In genomic region chr4:48681856-48682255, GRCh38 we compare ENCODE assay signal across 8 cellular contexts.
A peak's percentile ranks its signal among the peaks of the same experiment; 100 is the strongest.
DNase-seq lines count a peak whose midpoint lies in the region; ATAC-seq and TF ChIP-seq lines count a peak whose summit lies in the region.

No MANE protein-coding gene starts in this region.

- no peak overlapping the region for H3K14ac ChIP-seq in neuronal stem cell (ENCODE audit: low read length)

- TF ChIP-seq EP300 in transverse colon (IDR thresholded peaks at IDR 0.05; ENCODE audit: low read depth), result no peak

- H2BK15ac ChIP-seq in neuronal stem cell (ENCODE audit: low read length), result no peak overlapping the region

- no peak overlapping the region for H2AFZ ChIP-seq in neuronal stem cell (ENCODE audit: low read length)

- peaks cover 14% of the 10 kb centered on the region for H3K36me3 Mint-ChIP-seq in activated naive CD4-positive, alpha-beta T cell treated with anti-CD3 and anti-CD28 coated beads, Interleukin-2, amount 10 ng/mL, durations not matched to agents 7 days and 5 days

- H3K27me3 ChIP-seq in Peyer's patch (no peaks in the 10 kb centered on the region), transverse colon (no peaks in the 10 kb centered on the region), neuronal stem cell (ENCODE audit: control insufficient read depth in 3 of 3, insufficient read depth in 3 of 3, low read depth in 1 of 3, low read length in 3 of 3) (no peaks in the 10 kb centered on the region)

- H3K27me3 Mint-ChIP-seq in activated naive CD4-positive, alpha-beta T cell treated with anti-CD3 and anti-CD28 coated beads, Interleukin-2, amount 10 ng/mL, durations not matched to agents 7 days and 5 days, result no peaks in the 10 kb centered on the region

- H3K27ac Mint-ChIP-seq in activated naive CD4-positive, alpha-beta T cell treated with anti-CD3 and anti-CD28 coated beads, Interleukin-2, amount 10 ng/mL, durations not matched to agents 7 days and 5 days, result no peak overlapping the region

- H3K9ac ChIP-seq in neuronal stem cell (ENCODE audit: low read depth, low read length, poor library complexity), result no peak overlapping the region

- peak; percentile 13 for DNase-seq in activated naive CD4-positive, alpha-beta T cell treated with anti-CD3 and anti-CD28 coated beads, Interleukin-2, amount 50 U/mL, for 16 hours
- no peak for DNase-seq in activated naive CD4-positive, alpha-beta T cell treated with anti-CD3 and anti-CD28 coated beads, Interleukin-2, amount 10 ng/mL, durations not matched to agents 7 days and 5 days
- DNase-seq in Peyer's patch, result peak in 1 of 3 donors; percentile 51
- DNase-seq in fibroblast of peridontal ligament (ENCODE audit: extremely low read depth), result peak; percentile 69
- DNase-seq in transverse colon, result no peak
- no peak for DNase-seq in HuH-7.5 (ENCODE audit: low spot score)
- DNase-seq in neuronal stem cell (ENCODE audit: low spot score), result no peak

- H2BK120ac ChIP-seq in neuronal stem cell (ENCODE audit: low read depth, low read length), result no peak overlapping the region

- TF ChIP-seq POLR2A in Peyer's patch (IDR thresholded peaks at IDR 0.05) (no peak), transverse colon (IDR thresholded peaks at IDR 0.05) (no peak)

- H3K23ac ChIP-seq in neuronal stem cell (ENCODE audit: low read depth, low read length, poor library complexity), result no peak overlapping the region

- CTCF ChIA-PET in activated naive CD4-positive, alpha-beta T cell treated with anti-CD3 and anti-CD28 coated beads, Interleukin-2, amount 10 ng/mL, durations not matched to agents 7 days and 5 days (lab: Charles Lee), result interaction anchor here (1.6 kb wide), 1 partner anchor 103 kb away, joined by 12 read pairs; no protein-coding TSS in a partner anchor

- no peak overlapping the region for H3K4ac ChIP-seq in neuronal stem cell (ENCODE audit: low read length)

- TF ChIP-seq CTCF in Peyer's patch (IDR thresholded peaks at IDR 0.05), result peak in 4 of 6 experiments; percentile 32 to 83 (median 70)
- TF ChIP-seq CTCF in transverse colon (IDR thresholded peaks at IDR 0.05), result peak; percentile 11 to 59 (median 38)

- in situ Hi-C loops in transverse colon (cut with MboI; ENCODE audit: low pct_ligation_motif_present in 1 of 4, low pct_unique_long_range_greater_than_20kb in 1 of 4, low sequenced_read_pairs in 3 of 4), result loop anchor here in 1 of 4 donors (25.0 kb wide), 1 partner anchor 95 kb away; no protein-coding TSS in a partner anchor

- H4K91ac ChIP-seq in neuronal stem cell (ENCODE audit: low read depth, low read length, poor library complexity), result no peak overlapping the region

- H3K27ac ChIP-seq in Peyer's patch (no peak overlapping the region), transverse colon (peak overlapping the region; percentile 67 to 87 (median 79)), neuronal stem cell (replicated peaks; ENCODE audit: low read length) (no peak overlapping the region)

- H3K9me3 Mint-ChIP-seq in activated naive CD4-positive, alpha-beta T cell treated with anti-CD3 and anti-CD28 coated beads, Interleukin-2, amount 10 ng/mL, durations not matched to agents 7 days and 5 days, result no peaks in the 10 kb centered on the region

- peak; percentile 78 for ATAC-seq in HG02678 (IDR thresholded peaks at IDR 0.05; ENCODE audit: unreplicated experiment)

- H3K18ac ChIP-seq in neuronal stem cell (ENCODE audit: low read length), result no peak overlapping the region

- no peak overlapping the region for H3K4me3 Mint-ChIP-seq in activated naive CD4-positive, alpha-beta T cell treated with anti-CD3 and anti-CD28 coated beads, Interleukin-2, amount 10 ng/mL, durations not matched to agents 7 days and 5 days

- H3K9me3 ChIP-seq in Peyer's patch (no peaks in the 10 kb centered on the region), transverse colon (no peaks in the 10 kb centered on the region), neuronal stem cell (replicated peaks in 1 of 2; ENCODE audit: control insufficient read depth in 2 of 2, insufficient read depth in 1 of 2, low read depth in 1 of 2, low read length in 2 of 2) (no peaks in the 10 kb centered on the region)

- H4K8ac ChIP-seq in neuronal stem cell (ENCODE audit: low read depth, low read length), result no peak overlapping the region

- no peak overlapping the region for H2BK5ac ChIP-seq in neuronal stem cell (ENCODE audit: low read length)

- H3K4me2 ChIP-seq in neuronal stem cell (ENCODE audit: insufficient read depth, low read length, poor library complexity, severe bottlenecking), result no peak overlapping the region

- H3K36me3 ChIP-seq in Peyer's patch, result no peaks in the 10 kb centered on the region
- no peaks in the 10 kb centered on the region for H3K36me3 ChIP-seq in transverse colon
- H3K36me3 ChIP-seq in neuronal stem cell (replicated peaks in 1 of 2; ENCODE audit: control insufficient read depth in 2 of 2, insufficient read depth in 2 of 2, low read length in 2 of 2), result no peaks in the 10 kb centered on the region

- peaks cover 2% of the 10 kb centered on the region for H3K79me1 ChIP-seq in neuronal stem cell (ENCODE audit: low read depth, low read length)

- no peak overlapping the region for H2AK5ac ChIP-seq in neuronal stem cell (ENCODE audit: low read depth, low read length)

- peaks cover 27% of the 10 kb centered on the region for H3K4me1 Mint-ChIP-seq in activated naive CD4-positive, alpha-beta T cell treated with anti-CD3 and anti-CD28 coated beads, Interleukin-2, amount 10 ng/mL, durations not matched to agents 7 days and 5 days

- intact Hi-C loops in transverse colon (cut with DNase I; ENCODE audit: low total_unique reads), result no loop called here

- no peak overlapping the region for H2BK12ac ChIP-seq in neuronal stem cell (ENCODE audit: low read length)

- H3K4me3 ChIP-seq in Peyer's patch (no peak overlapping the region), transverse colon (peak overlapping the region in 1 of 4 donors; percentile 51), neuronal stem cell (ENCODE audit: low read length in 2 of 2) (no peak overlapping the region)

- H3K4me1 ChIP-seq in Peyer's patch, result no peaks in the 10 kb centered on the region
- peaks cover 0 to 26% (median 14%) of the 10 kb centered on the region in 4 donors for H3K4me1 ChIP-seq in transverse colon
- H3K4me1 ChIP-seq in neuronal stem cell (ENCODE audit: control insufficient read depth in 2 of 2, insufficient read depth in 1 of 2, low read depth in 1 of 2, low read length in 2 of 2), result peaks cover 0 to 5% of the 10 kb centered on the region in 2 donors

Comparison
In these comparisons a context has a peak if more than half of its experiments do, and no peak if none do; other contexts are left out.
1. DNase-seq: peak in activated naive CD4-positive, alpha-beta T cell treated with anti-CD3 and anti-CD28 coated beads, Interleukin-2, amount 50 U/mL, for 16 hours (single experiment) and fibroblast of peridontal ligament (single experiment); none in activated naive CD4-positive, alpha-beta T cell treated with anti-CD3 and anti-CD28 coated beads, Interleukin-2, amount 10 ng/mL, durations not matched to agents 7 days and 5 days (single experiment), transverse colon (single experiment), HuH-7.5 (single experiment) and neuronal stem cell (single experiment).
2. H3K27ac ChIP-seq: peak in transverse colon (4 of 4); none in Peyer's patch (0 of 4) and neuronal stem cell (single experiment).